In the genomic region with DNA sequence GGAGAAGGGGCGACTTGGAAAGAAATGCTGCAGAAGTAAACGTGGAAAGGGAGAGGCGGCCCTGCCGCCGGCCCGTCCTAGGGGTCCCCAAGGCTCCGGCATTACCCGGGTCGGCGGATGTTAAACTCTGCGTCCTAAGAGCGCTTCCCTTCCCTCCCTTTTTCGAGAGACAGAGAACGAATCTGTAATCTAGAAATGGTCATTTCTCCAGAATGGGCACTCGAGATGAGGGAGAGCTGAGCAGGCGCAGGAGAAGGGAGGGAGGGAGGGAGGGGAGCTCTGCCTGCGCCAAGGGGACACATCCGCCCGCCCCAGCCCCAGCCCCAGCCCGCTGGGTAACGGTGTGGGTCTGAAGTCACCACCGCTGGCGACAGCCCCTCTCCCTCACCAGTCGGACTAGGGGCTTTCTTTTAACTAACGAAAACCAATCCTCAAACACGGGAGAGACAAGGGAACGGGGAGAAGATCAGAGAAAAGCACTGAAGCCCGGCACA, we compare ENCODE assay signal across 2 cellular contexts.
TF ChIP-seq lines count a peak whose summit lies in the region.

No MANE protein-coding gene starts in this region.

TF ChIP-seq in GM23338, 12 proteins besides CTCF, POLR2A, EP300 and RAD21:
- TF ChIP-seq, protein P1, sequence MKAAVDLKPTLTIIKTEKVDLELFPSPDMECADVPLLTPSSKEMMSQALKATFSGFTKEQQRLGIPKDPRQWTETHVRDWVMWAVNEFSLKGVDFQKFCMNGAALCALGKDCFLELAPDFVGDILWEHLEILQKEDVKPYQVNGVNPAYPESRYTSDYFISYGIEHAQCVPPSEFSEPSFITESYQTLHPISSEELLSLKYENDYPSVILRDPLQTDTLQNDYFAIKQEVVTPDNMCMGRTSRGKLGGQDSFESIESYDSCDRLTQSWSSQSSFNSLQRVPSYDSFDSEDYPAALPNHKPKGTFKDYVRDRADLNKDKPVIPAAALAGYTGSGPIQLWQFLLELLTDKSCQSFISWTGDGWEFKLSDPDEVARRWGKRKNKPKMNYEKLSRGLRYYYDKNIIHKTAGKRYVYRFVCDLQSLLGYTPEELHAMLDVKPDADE (IDR thresholded peaks at IDR 0.05), result no peak
- TF ChIP-seq POLR2AphosphoS5 (IDR thresholded peaks at IDR 0.05; ENCODE audit: low read depth) (no peak), EZH2phosphoT487 (IDR thresholded peaks at IDR 0.05; ENCODE audit: unreplicated experiment) (no peak), ZNF331 (CRISPR knock-in tag; IDR thresholded peaks at IDR 0.05; ENCODE audit: low read depth) (no peak), ZNF114 (CRISPR knock-in tag; IDR thresholded peaks at IDR 0.05) (no peak), EZH2 (IDR thresholded peaks at IDR 0.05; ENCODE audit: low read depth, unreplicated experiment) (no peak), CREB1 (CRISPR knock-in tag; IDR thresholded peaks at IDR 0.05; ENCODE audit: low read depth) (no peak), REST (IDR thresholded peaks at IDR 0.05; ENCODE audit: unreplicated experiment) (no peak)

TF ChIP-seq in H1, 55 proteins besides CTCF, POLR2A, EP300 and RAD21:
- TF ChIP-seq POLR2AphosphoS5 (IDR thresholded peaks at IDR 0.05; ENCODE audit: low read depth, low read length) (no peak), TEAD4 (IDR thresholded peaks at IDR 0.05; ENCODE audit: low read depth, low read length) (no peak), BRCA1 (IDR thresholded peaks at IDR 0.05; ENCODE audit: low read depth, low read length) (no peak), E2F6 (IDR thresholded peaks at IDR 0.05) (no peak), JUND (IDR thresholded peaks at IDR 0.05; ENCODE audit: low read length) (no peak), SP1 (IDR thresholded peaks at IDR 0.05; ENCODE audit: low read depth, low read length) (no peak), KDM4A (IDR thresholded peaks at IDR 0.05; ENCODE audit: low read depth, low read length, severe bottlenecking) (no peak), CHD2 (IDR thresholded peaks at IDR 0.05; ENCODE audit: low read length) (no peak), SP4 (IDR thresholded peaks at IDR 0.05; ENCODE audit: low read length) (no peak), SAP30 (IDR thresholded peaks at IDR 0.05; ENCODE audit: insufficient read depth, insufficient replicate concordance, low read length) (no peak), POU5F1 (IDR thresholded peaks at IDR 0.05; ENCODE audit: low read depth, low read length) (no peak), TCF12 (IDR thresholded peaks at IDR 0.05; ENCODE audit: low read depth, low read length) (no peak), NRF1 (IDR thresholded peaks at IDR 0.05; ENCODE audit: low read depth, low read length) (no peak), CBX5 (IDR thresholded peaks at IDR 0.05; ENCODE audit: low read depth, low read length) (no peak)
- TF ChIP-seq, protein P2, sequence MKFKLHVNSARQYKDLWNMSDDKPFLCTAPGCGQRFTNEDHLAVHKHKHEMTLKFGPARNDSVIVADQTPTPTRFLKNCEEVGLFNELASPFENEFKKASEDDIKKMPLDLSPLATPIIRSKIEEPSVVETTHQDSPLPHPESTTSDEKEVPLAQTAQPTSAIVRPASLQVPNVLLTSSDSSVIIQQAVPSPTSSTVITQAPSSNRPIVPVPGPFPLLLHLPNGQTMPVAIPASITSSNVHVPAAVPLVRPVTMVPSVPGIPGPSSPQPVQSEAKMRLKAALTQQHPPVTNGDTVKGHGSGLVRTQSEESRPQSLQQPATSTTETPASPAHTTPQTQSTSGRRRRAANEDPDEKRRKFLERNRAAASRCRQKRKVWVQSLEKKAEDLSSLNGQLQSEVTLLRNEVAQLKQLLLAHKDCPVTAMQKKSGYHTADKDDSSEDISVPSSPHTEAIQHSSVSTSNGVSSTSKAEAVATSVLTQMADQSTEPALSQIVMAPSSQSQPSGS (IDR thresholded peaks at IDR 0.05; ENCODE audit: low read length), result no peak
